14 cellular contexts compared by ENCODE assay signal in genomic region chr22:20786048-20786447, GRCh38. TPM values are rescaled to one million over a fixed set of nuclear protein-coding genes. Genes with fewer than 3 reads are reported as not detected.
DNase-seq lines count a peak whose midpoint lies in the region; ATAC-seq, FAIRE-seq and TF ChIP-seq lines count a peak whose summit lies in the region.
"Had no signal": no experiment of that assay in that cellular context is flagged by ENCODE, and none has a peak within 500 bp of the region (broad histone marks: within the 10 kb centered on the region; RNA-seq: fewer than 3 reads in every experiment).

No MANE protein-coding gene starts in this region.

- no peak for TF ChIP-seq EP300 in K562 (IDR thresholded peaks at IDR 0.05; ENCODE audit: low read length)

- H3K18ac ChIP-seq in neuronal stem cell (ENCODE audit: low read length) = no peak overlapping the region

- H3K36me3 ChIP-seq in cardiac muscle cell = no peaks in the 10 kb centered on the region
- H3K36me3 ChIP-seq in K562 (ENCODE audit: control insufficient read depth, insufficient read depth, low read length) = peaks cover 49% of the 10 kb centered on the region
- H3K36me3 ChIP-seq in neuronal stem cell (replicated peaks in 1 of 2; ENCODE audit: control insufficient read depth in 2 of 2, insufficient read depth in 2 of 2, low read length in 2 of 2) = peaks cover 10 to 59% of the 10 kb centered on the region in 2 donors

- TF ChIP-seq POLR2A in K562 (conservative IDR thresholded peaks at IDR 0.05) = no peak

- H4K20me1 ChIP-seq in K562 (replicated peaks; ENCODE audit: control insufficient read depth, insufficient read depth, low read length) = peaks cover 49% of the 10 kb centered on the region

- H3K14ac ChIP-seq in neuronal stem cell (ENCODE audit: low read length) = no peak overlapping the region

- CTCF ChIA-PET in K562 (lab: Yijun Ruan, JAX; ENCODE audit: low intra/inter-chr PET ratio) = interaction anchor here (3.5 kb wide), 1 partner anchor 180 kb away, joined by 22 read pairs; no protein-coding TSS in a partner anchor

- no peak overlapping the region for H2AFZ ChIP-seq in K562 (ENCODE audit: low read depth, low read length)
- H2AFZ ChIP-seq in neuronal stem cell (ENCODE audit: low read length) = no peak overlapping the region
- H2AFZ ChIP-seq: GM23338 had no signal

- in situ Hi-C loops in K562 (cut with MboI) = loop anchor here (25.0 kb wide), 2 partner anchors 351 to 1949 kb away; no protein-coding TSS in a partner anchor

- no TSS peak for BruUV-seq in K562 (replicated peaks; lab: Mats Ljungman, UMichigan)

- POLR2A ChIA-PET in K562 (lab: Yijun Ruan, JAX) = interaction anchor here (0.6 to 2.6 kb wide), 8 partner anchors 8 to 316 kb away, joined by 3 to 27 read pairs (median 5); partner anchors contain the start of gene SERPIND1

- H3K4me3 ChIP-seq in cardiac muscle cell = no peak overlapping the region
- H3K4me3 ChIP-seq in K562 = no peak overlapping the region
- no peak overlapping the region for H3K4me3 ChIP-seq in right cardiac atrium (ENCODE audit: low read length)
- H3K4me3 ChIP-seq in neuronal stem cell (ENCODE audit: low read length in 2 of 2) = no peak overlapping the region
- H3K4me3 ChIP-seq: BLaER1 treated with 17β-estradiol and CSF1 and Interleukin-3, amounts not matched to agents 10 nM and 100 nM; GM23338 had no signal

- no peak overlapping the region for H2BK120ac ChIP-seq in neuronal stem cell (ENCODE audit: low read depth, low read length)

- intact Hi-C loops in Right ventricle myocardium inferior (cut with DNase I) (no loop called here), K562 (cut with micrococcal nuclease) (no loop called here), right cardiac atrium (cut with DNase I) (no loop called here)

- no peaks in the 10 kb centered on the region for H3K79me2 ChIP-seq in K562 (ENCODE audit: control insufficient read depth, insufficient read depth, low read length)

- no peak overlapping the region for H3K4me2 ChIP-seq in K562 (ENCODE audit: insufficient read depth, low read length)
- H3K4me2 ChIP-seq in neuronal stem cell (ENCODE audit: insufficient read depth, low read length, poor library complexity, severe bottlenecking) = no peak overlapping the region
- H3K4me2 ChIP-seq: BLaER1 treated with 17β-estradiol and CSF1 and Interleukin-3, amounts not matched to agents 10 nM and 100 nM; GM23338 had no signal

- H3K27ac ChIP-seq in cardiac muscle cell = peak overlapping the region; percentile 82
- H3K27ac ChIP-seq in K562 (ENCODE audit: extremely low read depth, low read depth, low read length) = no peak overlapping the region
- no peak overlapping the region for H3K27ac ChIP-seq in right cardiac atrium (ENCODE audit: low read length)
- H3K27ac ChIP-seq in neuronal stem cell (replicated peaks; ENCODE audit: low read length) = no peak overlapping the region
- H3K27ac ChIP-seq: BLaER1 treated with 17β-estradiol and CSF1 and Interleukin-3, amounts not matched to agents 10 nM and 100 nM had no signal

- TF ChIP-seq RAD21 in K562 (CRISPR knock-in tag; conservative IDR thresholded peaks at IDR 0.05 in 1 of 2, IDR thresholded peaks at IDR 0.05 in 1 of 2) = no peak

- TF ChIP-seq CTCF in cardiac muscle cell (IDR thresholded peaks at IDR 0.05; ENCODE audit: low read depth, low read length) (no peak), K562 (IDR thresholded peaks at IDR 0.05 in 2 of 3, conservative IDR thresholded peaks at IDR 0.05 in 1 of 3; ENCODE audit: insufficient read depth in 2 of 3, low read depth in 1 of 3, low read length in 3 of 3) (no peak)

- H2BK12ac ChIP-seq in neuronal stem cell (ENCODE audit: low read length) = no peak overlapping the region

- H3K23ac ChIP-seq in neuronal stem cell (ENCODE audit: low read depth, low read length, poor library complexity) = no peak overlapping the region

- no peak overlapping the region for H4K8ac ChIP-seq in neuronal stem cell (ENCODE audit: low read depth, low read length)

- 71% methylated on average over 8 of the region's 8 CpGs for whole genome bisulfite sequencing in K562 (ENCODE audit: insufficient coverage, low coverage, missing lambda C conversion rate)
- WGBS in right cardiac atrium = 78% methylated on average over 8 of the region's 8 CpGs
- no CpG with 5 or more reads among the region's 8 CpGs for WGBS in neuronal stem cell (ENCODE audit: extremely low coverage in 2 of 2, insufficient read length in 2 of 2, insufficient replicate concordance in 1 of 2), 2 donors

- H2BK5ac ChIP-seq in neuronal stem cell (ENCODE audit: low read length) = no peak overlapping the region

- H3K9me1 ChIP-seq in K562 (ENCODE audit: control insufficient read depth, insufficient read depth, low read length) = peaks cover 7% of the 10 kb centered on the region

- H3K4ac ChIP-seq in neuronal stem cell (ENCODE audit: low read length) = no peak overlapping the region

- H3K9ac ChIP-seq in K562 (ENCODE audit: insufficient read depth in 1 of 2, low read depth in 2 of 2, low read length in 2 of 2) (peak overlapping the region in 1 of 2 experiments; percentile 11; a peak in 1 of 4 replicates), neuronal stem cell (ENCODE audit: low read depth, low read length, poor library complexity) (peak overlapping the region; percentile 12)
- H3K9ac ChIP-seq: BLaER1 treated with 17β-estradiol and CSF1 and Interleukin-3, amounts not matched to agents 10 nM and 100 nM had no signal

- H3K27me3 ChIP-seq in cardiac muscle cell (no peaks in the 10 kb centered on the region), K562 (ENCODE audit: control insufficient read depth in 2 of 2, insufficient read depth in 2 of 2, low read length in 2 of 2) (no peaks in the 10 kb centered on the region), right cardiac atrium (ENCODE audit: control insufficient read depth, insufficient read depth) (no peaks in the 10 kb centered on the region), neuronal stem cell (ENCODE audit: control insufficient read depth in 3 of 3, insufficient read depth in 3 of 3, low read depth in 1 of 3, low read length in 3 of 3) (no peaks in the 10 kb centered on the region)
- H3K27me3 ChIP-seq: BLaER1 treated with 17β-estradiol and CSF1 and Interleukin-3, amounts not matched to agents 10 nM and 100 nM had no signal

- no peak overlapping the region for H4K91ac ChIP-seq in neuronal stem cell (ENCODE audit: low read depth, low read length, poor library complexity)

- no peak overlapping the region for H2BK15ac ChIP-seq in neuronal stem cell (ENCODE audit: low read length)

- no peak for DNase-seq in cardiac muscle cell (ENCODE audit: low read depth in 1 of 2, low spot score in 1 of 2)
- no peak for DNase-seq in Right ventricle myocardium inferior (ENCODE audit: missing footprints)
- DNase-seq in K562 (ENCODE audit: extremely low read depth in 1 of 4, low spot score in 3 of 4) = no peak
- DNase-seq in right cardiac atrium = no peak
- no peak for DNase-seq in neuronal stem cell (ENCODE audit: low spot score)
- DNase-seq in iPS-NIHi11 (ENCODE audit: low spot score) = no peak
- no peak for DNase-seq in NOMO-1 treated with DMSO at 0.1 percent for 48 hours (lab: John Stamatoyannopoulos, UW; ENCODE audit: unreplicated experiment)
- DNase-seq: 8988T; AML-193; CD4-positive, CD25-positive, alpha-beta regulatory T cell; H7 had no signal

- H3K79me1 ChIP-seq in neuronal stem cell (ENCODE audit: low read depth, low read length) = peaks cover 2% of the 10 kb centered on the region

- ATAC-seq in Right ventricle myocardium inferior (no peak), K562 (no peak), right cardiac atrium (peak; percentile 8 to 26), HG03442 (IDR thresholded peaks at IDR 0.05; ENCODE audit: unreplicated experiment) (no peak)
- ATAC-seq: GM23338 had no signal

- no peak for FAIRE-seq in K562 (lab: Jason Lieb, UNC)

- no peak overlapping the region for H2AK5ac ChIP-seq in neuronal stem cell (ENCODE audit: low read depth, low read length)

- H3K4me1 ChIP-seq in cardiac muscle cell (ENCODE audit: low read depth) = peaks cover 42% of the 10 kb centered on the region
- H3K4me1 ChIP-seq in K562 (replicated peaks in 1 of 2; ENCODE audit: control insufficient read depth in 2 of 2, insufficient read depth in 2 of 2, low read length in 2 of 2) = peaks cover 0 to 12% of the 10 kb centered on the region in 2 experiments; a peak in 2 of 5 replicates
- H3K4me1 ChIP-seq in right cardiac atrium (ENCODE audit: control insufficient read depth, insufficient read depth, low read length) = no peaks in the 10 kb centered on the region
- H3K4me1 ChIP-seq in neuronal stem cell (ENCODE audit: control insufficient read depth in 2 of 2, insufficient read depth in 1 of 2, low read depth in 1 of 2, low read length in 2 of 2) = no peaks in the 10 kb centered on the region

- no peaks in the 10 kb centered on the region for H3K9me3 ChIP-seq in cardiac muscle cell (ENCODE audit: low read depth)
- H3K9me3 ChIP-seq in K562 (replicated peaks; ENCODE audit: control insufficient read depth, insufficient read depth, low read depth, low read length) = no peaks in the 10 kb centered on the region
- no peaks in the 10 kb centered on the region for H3K9me3 ChIP-seq in right cardiac atrium (ENCODE audit: control insufficient read depth, low read length)
- H3K9me3 ChIP-seq in neuronal stem cell (replicated peaks in 1 of 2; ENCODE audit: control insufficient read depth in 2 of 2, insufficient read depth in 1 of 2, low read depth in 1 of 2, low read length in 2 of 2) = no peaks in the 10 kb centered on the region
- H3K9me3 ChIP-seq: BLaER1 treated with 17β-estradiol and CSF1 and Interleukin-3, amounts not matched to agents 10 nM and 100 nM had no signal

RNA-seq across cellular contexts. Expression of gene SERPIND1, which starts 12.1 kb away (rescaled TPM):
- 0.88 and 1.3 TPM in 2 replicates for total RNA-seq in cardiac muscle cell
- polyA plus RNA-seq in cardiac muscle cell = 0.94 and 4.8 TPM in 2 replicates
- total RNA-seq in Right ventricle myocardium inferior = not detected
- total RNA-seq in K562 (2011; cell fraction: chromatin; rRNA removed; ENCODE audit: low replicate concordance) = not detected in 2 replicates
- total RNA-seq in K562 (2011; cell fraction: nucleolus; rRNA removed) = not detected in 2 replicates
- not detected in 2 replicates for total RNA-seq in K562 (2011; cell fraction: nucleoplasm; rRNA removed)
- not detected in 2 replicates for total RNA-seq in K562 (2014; rRNA removed)
- not detected in 2 replicates for total RNA-seq in K562 (2014; rRNA removed; fragmentation: Illumina TruSeq; extraction: Trizol)
- not detected in 2 replicates for total RNA-seq in K562 (2015; rRNA removed; fragmentation: Illumina TruSeq; extraction: Trizol)
- total RNA-seq in K562 (2021) = 0.09 and 0.22 TPM in 2 replicates
- polyA plus RNA-seq in K562 (2011; rRNA removed) = not detected in 2 replicates
- polyA plus RNA-seq in K562 (2011; cell fraction: cytosol; rRNA removed) = not detected in 2 replicates
- polyA plus RNA-seq in K562 (2011; cell fraction: nucleus; rRNA removed) = not detected in 2 replicates
- 0.11 and 0.16 TPM in 2 replicates for polyA plus RNA-seq in K562 (2012)
- polyA plus RNA-seq in K562 (2014; fragmentation: Illumina TruSeq; extraction: Trizol) = not detected in 2 replicates
- under 1 TPM; 0.04 to 0.11 TPM for polyA plus RNA-seq in K562 (2014; fragmentation: Nextera tagmentation; extraction: Ambion mirVana)
- polyA plus RNA-seq in K562 (2014; rRNA removed) = not detected in 2 replicates
- polyA minus RNA-seq in K562 (2011; rRNA and poly(A)+ RNA removed) = not detected in 2 replicates
- polyA minus RNA-seq in K562 (2011; cell fraction: cytosol; rRNA and poly(A)+ RNA removed) = 1.0 TPM in 1 of 2 replicates, not detected in the other
- not detected in 2 replicates for polyA minus RNA-seq in K562 (2011; cell fraction: nucleus; rRNA and poly(A)+ RNA removed)
- total RNA-seq in right cardiac atrium = under 1 TPM; 0.20 to 0.76 (median 0.56) TPM
- 1.4 TPM for polyA plus RNA-seq in right cardiac atrium
- polyA plus RNA-seq in neuronal stem cell (2013, experiment 1 of 2) = not detected
- polyA plus RNA-seq in neuronal stem cell (2013, experiment 2 of 2) = not detected
- total RNA-seq: CD4-positive, CD25-positive, alpha-beta regulatory T cell; GM23338 had no signal
- polyA plus RNA-seq: GM23338 had no signal

Comparison
In these comparisons a context has a peak if more than half of its experiments do, and no peak if none do; other contexts are left out.
1. ATAC-seq: peak in right cardiac atrium (2 of 2); none in Right ventricle myocardium inferior (single experiment), K562 (single experiment) and HG03442 (single experiment).